13 cellular contexts compared by ENCODE assay signal in genomic region chr22:47406180-47406723, GRCh38.
"Had no signal": no experiment of that assay in that cellular context is flagged by ENCODE, and none has a peak within 500 bp of the region (broad histone marks: within the 10 kb centered on the region; RNA-seq: fewer than 3 reads in every experiment).

No MANE protein-coding gene starts in this region.

- ATAC-seq: mucosa of descending colon; naive thymus-derived CD8-positive, alpha-beta T cell had no signal

- DNase-seq: effector CD4-positive, alpha-beta T cell; endodermal cell; foreskin melanocyte; kidney glomerular epithelial cell; mammary epithelial cell; mucosa of descending colon; naive thymus-derived CD8-positive, alpha-beta T cell; ovary; small intestine; stimulated activated CD4-positive, alpha-beta T cell treated with anti-CD3 and anti-CD28 coated beads, Interleukin-12 subunit alpha, Interleukin-12 subunit beta, amount 100 ng/mL, for 4 hours; stimulated activated naive CD4-positive, alpha-beta T cell treated with Interleukin-2 at 50 U/mL for 16 hours; trophoblast cell had no signal

- FAIRE-seq: colon, small intestine had no signal
